Comparison of ENCODE assay signal across 1 cellular context in the genomic region with DNA sequence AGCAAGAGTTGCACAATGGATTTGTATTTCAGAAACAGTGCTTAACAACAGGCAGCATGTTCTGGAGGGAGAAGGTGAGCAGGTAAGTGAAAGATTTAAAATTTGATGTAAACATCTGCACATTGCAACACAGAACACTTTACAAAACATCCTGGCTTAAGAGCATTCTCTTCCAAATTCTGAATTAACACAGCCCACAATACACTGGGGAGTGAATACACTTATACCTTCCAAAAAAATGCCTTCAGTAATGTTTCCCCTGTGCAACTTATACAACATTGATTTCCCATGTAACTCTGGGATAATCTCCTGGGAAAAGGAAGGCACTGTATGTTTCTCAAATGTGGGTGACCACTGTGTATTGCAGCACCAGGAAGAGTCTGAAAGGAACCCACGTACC.
TF ChIP-seq lines count a peak whose summit lies in the region.

No MANE protein-coding gene starts in this region.

TF ChIP-seq in WTC11, 78 proteins besides CTCF, POLR2A, EP300 and RAD21 (continued from another document):
- TF ChIP-seq, protein P1, sequence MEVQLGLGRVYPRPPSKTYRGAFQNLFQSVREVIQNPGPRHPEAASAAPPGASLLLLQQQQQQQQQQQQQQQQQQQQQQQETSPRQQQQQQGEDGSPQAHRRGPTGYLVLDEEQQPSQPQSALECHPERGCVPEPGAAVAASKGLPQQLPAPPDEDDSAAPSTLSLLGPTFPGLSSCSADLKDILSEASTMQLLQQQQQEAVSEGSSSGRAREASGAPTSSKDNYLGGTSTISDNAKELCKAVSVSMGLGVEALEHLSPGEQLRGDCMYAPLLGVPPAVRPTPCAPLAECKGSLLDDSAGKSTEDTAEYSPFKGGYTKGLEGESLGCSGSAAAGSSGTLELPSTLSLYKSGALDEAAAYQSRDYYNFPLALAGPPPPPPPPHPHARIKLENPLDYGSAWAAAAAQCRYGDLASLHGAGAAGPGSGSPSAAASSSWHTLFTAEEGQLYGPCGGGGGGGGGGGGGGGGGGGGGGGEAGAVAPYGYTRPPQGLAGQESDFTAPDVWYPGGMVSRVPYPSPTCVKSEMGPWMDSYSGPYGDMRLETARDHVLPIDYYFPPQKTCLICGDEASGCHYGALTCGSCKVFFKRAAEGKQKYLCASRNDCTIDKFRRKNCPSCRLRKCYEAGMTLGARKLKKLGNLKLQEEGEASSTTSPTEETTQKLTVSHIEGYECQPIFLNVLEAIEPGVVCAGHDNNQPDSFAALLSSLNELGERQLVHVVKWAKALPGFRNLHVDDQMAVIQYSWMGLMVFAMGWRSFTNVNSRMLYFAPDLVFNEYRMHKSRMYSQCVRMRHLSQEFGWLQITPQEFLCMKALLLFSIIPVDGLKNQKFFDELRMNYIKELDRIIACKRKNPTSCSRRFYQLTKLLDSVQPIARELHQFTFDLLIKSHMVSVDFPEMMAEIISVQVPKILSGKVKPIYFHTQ (CRISPR knock-in tag; IDR thresholded peaks at IDR 0.05), result no peak
- TF ChIP-seq GABPB1 (CRISPR knock-in tag; IDR thresholded peaks at IDR 0.05) (no peak), NFATC4 (CRISPR knock-in tag; IDR thresholded peaks at IDR 0.05) (no peak), RELA (CRISPR knock-in tag; IDR thresholded peaks at IDR 0.05; ENCODE audit: borderline replicate concordance) (no peak), ZNF423 (CRISPR knock-in tag; IDR thresholded peaks at IDR 0.05) (no peak), ZNF416 (CRISPR knock-in tag; IDR thresholded peaks at IDR 0.05) (no peak)
- TF ChIP-seq, protein P2, sequence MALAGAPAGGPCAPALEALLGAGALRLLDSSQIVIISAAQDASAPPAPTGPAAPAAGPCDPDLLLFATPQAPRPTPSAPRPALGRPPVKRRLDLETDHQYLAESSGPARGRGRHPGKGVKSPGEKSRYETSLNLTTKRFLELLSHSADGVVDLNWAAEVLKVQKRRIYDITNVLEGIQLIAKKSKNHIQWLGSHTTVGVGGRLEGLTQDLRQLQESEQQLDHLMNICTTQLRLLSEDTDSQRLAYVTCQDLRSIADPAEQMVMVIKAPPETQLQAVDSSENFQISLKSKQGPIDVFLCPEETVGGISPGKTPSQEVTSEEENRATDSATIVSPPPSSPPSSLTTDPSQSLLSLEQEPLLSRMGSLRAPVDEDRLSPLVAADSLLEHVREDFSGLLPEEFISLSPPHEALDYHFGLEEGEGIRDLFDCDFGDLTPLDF (CRISPR knock-in tag; IDR thresholded peaks at IDR 0.05), result no peak
- TF ChIP-seq, protein P3, sequence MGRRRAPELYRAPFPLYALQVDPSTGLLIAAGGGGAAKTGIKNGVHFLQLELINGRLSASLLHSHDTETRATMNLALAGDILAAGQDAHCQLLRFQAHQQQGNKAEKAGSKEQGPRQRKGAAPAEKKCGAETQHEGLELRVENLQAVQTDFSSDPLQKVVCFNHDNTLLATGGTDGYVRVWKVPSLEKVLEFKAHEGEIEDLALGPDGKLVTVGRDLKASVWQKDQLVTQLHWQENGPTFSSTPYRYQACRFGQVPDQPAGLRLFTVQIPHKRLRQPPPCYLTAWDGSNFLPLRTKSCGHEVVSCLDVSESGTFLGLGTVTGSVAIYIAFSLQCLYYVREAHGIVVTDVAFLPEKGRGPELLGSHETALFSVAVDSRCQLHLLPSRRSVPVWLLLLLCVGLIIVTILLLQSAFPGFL (CRISPR knock-in tag; IDR thresholded peaks at IDR 0.05; ENCODE audit: borderline replicate concordance), result no peak
- TF ChIP-seq, protein P4, sequence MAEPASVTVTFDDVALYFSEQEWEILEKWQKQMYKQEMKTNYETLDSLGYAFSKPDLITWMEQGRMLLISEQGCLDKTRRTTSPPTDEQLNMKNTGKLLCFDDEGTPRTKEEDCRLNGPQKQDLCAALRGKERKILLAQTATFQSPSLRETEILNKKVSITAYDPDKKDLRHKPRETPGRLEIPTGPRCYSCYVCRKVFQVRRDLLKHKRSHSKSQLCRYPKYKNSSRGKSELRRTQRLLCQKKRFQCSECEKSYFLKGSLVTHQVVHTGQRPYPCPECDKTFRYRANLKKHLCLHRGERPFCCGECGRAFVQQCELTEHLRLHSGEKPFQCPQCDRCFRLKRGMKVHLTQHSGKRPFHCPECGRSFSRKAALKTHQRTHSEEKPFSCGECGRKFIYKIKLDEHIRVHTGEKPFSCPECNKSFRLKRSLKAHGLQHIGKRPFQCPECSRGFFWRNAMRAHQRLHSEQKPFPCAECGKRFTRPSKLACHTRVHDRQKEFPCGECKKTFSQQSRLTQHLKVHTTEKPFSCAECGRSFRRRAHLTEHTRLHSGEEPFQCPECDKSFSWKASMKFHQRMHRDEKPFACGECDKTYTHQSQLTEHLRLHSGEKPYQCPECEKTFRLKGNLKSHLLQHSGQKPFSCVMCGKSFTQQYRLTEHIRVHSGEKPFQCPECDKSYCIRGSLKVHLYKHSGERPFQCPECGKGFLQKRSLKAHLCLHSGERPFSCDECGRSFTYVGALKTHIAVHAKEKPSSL (CRISPR knock-in tag; conservative IDR thresholded peaks at IDR 0.05), result no peak
- TF ChIP-seq, protein P5, sequence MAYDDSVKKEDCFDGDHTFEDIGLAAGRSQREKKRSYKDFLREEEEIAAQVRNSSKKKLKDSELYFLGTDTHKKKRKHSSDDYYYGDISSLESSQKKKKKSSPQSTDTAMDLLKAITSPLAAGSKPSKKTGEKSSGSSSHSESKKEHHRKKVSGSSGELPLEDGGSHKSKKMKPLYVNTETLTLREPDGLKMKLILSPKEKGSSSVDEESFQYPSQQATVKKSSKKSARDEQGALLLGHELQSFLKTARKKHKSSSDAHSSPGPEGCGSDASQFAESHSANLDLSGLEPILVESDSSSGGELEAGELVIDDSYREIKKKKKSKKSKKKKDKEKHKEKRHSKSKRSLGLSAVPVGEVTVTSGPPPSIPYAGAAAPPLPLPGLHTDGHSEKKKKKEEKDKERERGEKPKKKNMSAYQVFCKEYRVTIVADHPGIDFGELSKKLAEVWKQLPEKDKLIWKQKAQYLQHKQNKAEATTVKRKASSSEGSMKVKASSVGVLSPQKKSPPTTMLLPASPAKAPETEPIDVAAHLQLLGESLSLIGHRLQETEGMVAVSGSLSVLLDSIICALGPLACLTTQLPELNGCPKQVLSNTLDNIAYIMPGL (CRISPR knock-in tag; IDR thresholded peaks at IDR 0.05), result no peak
